ENCODE assay signal across 23 cellular contexts in genomic region chr18:70720607-70721006, GRCh38.
"Had no signal": no experiment of that assay in that cellular context is flagged by ENCODE, and none has a peak within 500 bp of the region (broad histone marks: within the 10 kb centered on the region; RNA-seq: fewer than 3 reads in every experiment).

No MANE protein-coding gene starts in this region.

- H3K27me3 Mint-ChIP-seq: activated CD4-positive, alpha-beta T cell treated with anti-CD3 and anti-CD28 coated beads, Interleukin-2, amount 10 ng/mL, durations not matched to agents 24 days and 14 days; activated CD8-positive, alpha-beta T cell treated with anti-CD3 and anti-CD28 coated beads for 36 hours; activated naive CD4-positive, alpha-beta T cell treated with anti-CD3 and anti-CD28 coated beads, Interleukin-2, amount 10 ng/mL, durations not matched to agents 7 days and 5 days; activated naive CD8-positive, alpha-beta T cell treated with anti-CD3 and anti-CD28 coated beads for 36 hours; T-helper 17 cell had no signal

- H3K36me3 ChIP-seq: SJSA1 had no signal

- H3K36me3 Mint-ChIP-seq: activated naive CD4-positive, alpha-beta T cell treated with anti-CD3 and anti-CD28 coated beads, Interleukin-2, amount 10 ng/mL, durations not matched to agents 7 days and 5 days had no signal

- ATAC-seq: activated CD8-positive, alpha-beta T cell treated with anti-CD3 and anti-CD28 coated beads for 36 hours; activated T-cell treated with anti-CD3 and anti-CD28 coated beads, Interleukin-2, amount 50 U/mL, for 72 hours; PC-3; T-helper 17 cell; WTC11 had no signal

- H3K4me3 ChIP-seq: SJSA1 had no signal

- H3K4me3 Mint-ChIP-seq: activated CD4-positive, alpha-beta T cell treated with anti-CD3 and anti-CD28 coated beads, Interleukin-2, amount 10 ng/mL, durations not matched to agents 24 days and 14 days; activated CD8-positive, alpha-beta T cell treated with anti-CD3 and anti-CD28 coated beads for 36 hours; activated naive CD4-positive, alpha-beta T cell treated with anti-CD3 and anti-CD28 coated beads, Interleukin-2, amount 10 ng/mL, durations not matched to agents 7 days and 5 days; activated naive CD8-positive, alpha-beta T cell treated with anti-CD3 and anti-CD28 coated beads for 36 hours; activated T-cell treated with anti-CD3 and anti-CD28 coated beads, Interleukin-2, amount 50 U/mL, for 72 hours; T-helper 17 cell; WTC11 had no signal

- DNase-seq: activated CD4-positive, alpha-beta T cell treated with anti-CD3 and anti-CD28 coated beads for 1 hour; activated CD4-positive, alpha-beta T cell treated with anti-CD3 and anti-CD28 coated beads, Interleukin-2, amount 10 ng/mL, durations not matched to agents 24 days and 14 days; activated CD8-positive, alpha-beta memory T cell treated with anti-CD3 and anti-CD28 coated beads, Interleukin-2, amount 50 U/mL, for 4 hours; activated CD8-positive, alpha-beta T cell treated with anti-CD3 and anti-CD28 coated beads for 36 hours; activated gamma-delta T cell treated with Interleukin-2 at 50 U/mL for 16 hours; activated naive CD4-positive, alpha-beta T cell treated with anti-CD3 and anti-CD28 coated beads, Interleukin-2, amount 10 ng/mL, durations not matched to agents 7 days and 5 days; activated naive CD8-positive, alpha-beta T cell treated with anti-CD3 and anti-CD28 coated beads for 36 hours; activated T-cell treated with anti-CD3 and anti-CD28 coated beads, Interleukin-2, amount 50 U/mL, for 72 hours; cerebellar nuclear complex; MM.1S; NCI-H146; NCI-H187 treated with DMSO at 0.1 percent for 48 hours; NCI-H2081 treated with DMSO at 0.1 percent for 48 hours; NCI-H345; NCI-H510A; NCI-H526 treated with DMSO at 0.1 percent for 48 hours; PC-3; SHP77; T-helper 17 cell; T-helper 9 cell had no signal

- H3K27ac Mint-ChIP-seq: activated CD4-positive, alpha-beta T cell treated with anti-CD3 and anti-CD28 coated beads, Interleukin-2, amount 10 ng/mL, durations not matched to agents 24 days and 14 days; activated CD8-positive, alpha-beta T cell treated with anti-CD3 and anti-CD28 coated beads for 36 hours; activated naive CD4-positive, alpha-beta T cell treated with anti-CD3 and anti-CD28 coated beads, Interleukin-2, amount 10 ng/mL, durations not matched to agents 7 days and 5 days; activated naive CD8-positive, alpha-beta T cell treated with anti-CD3 and anti-CD28 coated beads for 36 hours; activated T-cell treated with anti-CD3 and anti-CD28 coated beads, Interleukin-2, amount 50 U/mL, for 72 hours; activated T-helper 2 cell treated with anti-CD3 and anti-CD28 coated beads, Interferon-gamma antibody, Interleukin-2, Interleukin-4, amounts not matched to agents 10 μg/mL and 5 μg/mL and 100 μg/mL, durations not matched to agents 14 hours and 24 hours and 36 hours; T-helper 17 cell; WTC11 had no signal

- H3K27me3 ChIP-seq: SJSA1 had no signal

- H3K4me1 Mint-ChIP-seq: activated CD4-positive, alpha-beta T cell treated with anti-CD3 and anti-CD28 coated beads, Interleukin-2, amount 10 ng/mL, durations not matched to agents 24 days and 14 days; activated naive CD4-positive, alpha-beta T cell treated with anti-CD3 and anti-CD28 coated beads, Interleukin-2, amount 10 ng/mL, durations not matched to agents 7 days and 5 days; activated naive CD8-positive, alpha-beta T cell treated with anti-CD3 and anti-CD28 coated beads for 36 hours; T-helper 17 cell; WTC11 had no signal

- H3K9me3 ChIP-seq: SJSA1 had no signal
